8 cellular contexts compared by ENCODE assay signal in genomic region chr19:16626796-16627193, GRCh38. TPM values are rescaled to one million over a fixed set of nuclear protein-coding genes. Genes with fewer than 3 reads are reported as not detected.
DNase-seq lines count a peak whose midpoint lies in the region; ATAC-seq and TF ChIP-seq lines count a peak whose summit lies in the region.

No MANE protein-coding gene starts in this region.

- no peak overlapping the region for H2BK5ac ChIP-seq in trophoblast cell (ENCODE audit: low read depth, low read length, poor library complexity)

- peak overlapping the region; percentile 96 for H3K4me3 ChIP-seq in trophoblast cell (ENCODE audit: low read depth, low read length)

- no peak overlapping the region for H2AK5ac ChIP-seq in trophoblast cell (ENCODE audit: low read length)

- intact Hi-C loops in Calu3 (cut with micrococcal nuclease; ENCODE audit: unreplicated experiment) = no loop called here

- CTCF ChIA-PET in Calu3 (lab: Charles Lee) (no interaction called here), RWPE1 (lab: Yijun Ruan, JAX) (interaction anchor here (0.7 kb wide), 1 partner anchor 78 kb away, joined by 4 read pairs; no protein-coding TSS in a partner anchor)

- no peak overlapping the region for H4K91ac ChIP-seq in trophoblast cell (ENCODE audit: low read depth, low read length)

- H3K4me1 Mint-ChIP-seq in Calu3 (ENCODE audit: low read depth, unreplicated experiment) = peaks cover 12% of the 10 kb centered on the region

- DNase-seq in Calu3 = no peak
- DNase-seq in RWPE1 (ENCODE audit: low spot score) = peak; percentile 53
- DNase-seq in epithelial cell of prostate (ENCODE audit: low read depth, low spot score) = no peak
- no peak for DNase-seq in trophoblast cell
- no peak for DNase-seq in germinal center (ENCODE audit: low spot score)

- H2AFZ ChIP-seq in trophoblast cell (ENCODE audit: insufficient read depth, low read length, poor library complexity) = no peak overlapping the region

- no peaks in the 10 kb centered on the region for H3K27me3 Mint-ChIP-seq in Calu3 (ENCODE audit: unreplicated experiment)

- peaks cover 13 to 26% of the 10 kb centered on the region in 2 experiments for H3K36me3 ChIP-seq in trophoblast cell (ENCODE audit: control insufficient read depth in 1 of 2, insufficient read depth in 2 of 2, low read length in 2 of 2)

- no peak overlapping the region for H3K18ac ChIP-seq in trophoblast cell (ENCODE audit: low read length)

- WGBS in trophoblast cell (ENCODE audit: extremely low coverage, insufficient coverage, insufficient read length) = no CpG with 5 or more reads among the region's 12 CpGs

- H3K9ac ChIP-seq in trophoblast cell (ENCODE audit: low read length) = peak overlapping the region; percentile 98

- no peaks in the 10 kb centered on the region for H3K9me3 Mint-ChIP-seq in Calu3 (ENCODE audit: low read depth, unreplicated experiment)

- POLR2A ChIA-PET in RWPE1 (lab: Yijun Ruan, JAX; ENCODE audit: low non-redundant PET) = interaction anchor here (0.5 kb wide), 1 partner anchor 23 kb away, joined by 9 read pairs; no protein-coding TSS in a partner anchor

- H2BK12ac ChIP-seq in trophoblast cell (ENCODE audit: low read length) = no peak overlapping the region

- H3K27ac Mint-ChIP-seq in Calu3 (ENCODE audit: unreplicated experiment) = peak overlapping the region; percentile 67

- H3K9me3 ChIP-seq in trophoblast cell (ENCODE audit: insufficient read depth, low read depth, low read length) = no peaks in the 10 kb centered on the region

- H3K36me3 Mint-ChIP-seq in Calu3 (ENCODE audit: insufficient read depth, unreplicated experiment) = peaks cover 29% of the 10 kb centered on the region

- BruUV-seq in Calu3 (replicated peaks; lab: Mats Ljungman, UMichigan) = no TSS peak

- H3K4me1 ChIP-seq in trophoblast cell (ENCODE audit: control insufficient read depth in 1 of 2, insufficient read depth in 2 of 2, low read length in 2 of 2) = peaks cover 0 to 6% of the 10 kb centered on the region in 2 experiments

- H4K12ac ChIP-seq in trophoblast cell (ENCODE audit: low read depth, low read length) = no peak overlapping the region

- H3K4me3 Mint-ChIP-seq in Calu3 (ENCODE audit: low read depth, unreplicated experiment) = peak overlapping the region; percentile 85

- no peak overlapping the region for H4K8ac ChIP-seq in trophoblast cell (ENCODE audit: low read depth, low read length)

- peak overlapping the region; percentile 85 for H3K4me2 ChIP-seq in trophoblast cell (ENCODE audit: low read length)

- ATAC-seq in GM19395 (IDR thresholded peaks at IDR 0.05; ENCODE audit: unreplicated experiment) (no peak), HG03442 (IDR thresholded peaks at IDR 0.05; ENCODE audit: unreplicated experiment) (no peak), GM21619 (IDR thresholded peaks at IDR 0.05; ENCODE audit: unreplicated experiment) (no peak)

- no peaks in the 10 kb centered on the region for H3K27me3 ChIP-seq in trophoblast cell (ENCODE audit: insufficient read depth, low read length)

- peak overlapping the region; percentile 98 for H3K4ac ChIP-seq in trophoblast cell (ENCODE audit: low read depth, low read length)

- no peak overlapping the region for H3K23ac ChIP-seq in trophoblast cell (ENCODE audit: low read length)

- peak overlapping the region; percentile 90 for H3K14ac ChIP-seq in trophoblast cell (ENCODE audit: low read length)

- TF ChIP-seq CTCF in Calu3 (IDR thresholded peaks at IDR 0.05; ENCODE audit: unreplicated experiment) (no peak), RWPE1 (conservative IDR thresholded peaks at IDR 0.05; ENCODE audit: low read depth) (no peak)

- no peak overlapping the region for H2BK120ac ChIP-seq in trophoblast cell (ENCODE audit: insufficient read depth, low read length, poor library complexity)

- H3K79me1 ChIP-seq in trophoblast cell (ENCODE audit: low read length) = peaks cover 12% of the 10 kb centered on the region

- H3K27ac ChIP-seq in RWPE1 = peak overlapping the region; percentile 93
- H3K27ac ChIP-seq in epithelial cell of prostate = peak overlapping the region; percentile 72
- H3K27ac ChIP-seq in trophoblast cell (ENCODE audit: low read depth, low read length) = no peak overlapping the region

- peaks cover 21% of the 10 kb centered on the region for H3K79me2 ChIP-seq in trophoblast cell (ENCODE audit: control insufficient read depth, insufficient read depth, low read length, poor library complexity)

RNA-seq across cellular contexts. Expression of gene MED26, which starts 1.2 kb away (rescaled TPM):
- total RNA-seq in Calu3 (2022) = 9.0 and 9.6 TPM in 2 replicates
- polyA plus RNA-seq in trophoblast cell (2013) = 10.5 and 11.2 TPM in 2 replicates

RNA-seq across cellular contexts. Expression of gene SMIM7, which starts 33.1 kb away (rescaled TPM):
- total RNA-seq in Calu3 (2022) = 40.9 and 42.3 TPM in 2 replicates
- polyA plus RNA-seq in trophoblast cell (2013) = 65.8 and 66.8 TPM in 2 replicates

RNA-seq across cellular contexts. Expression of gene TMEM38A, which starts 34.1 kb away (rescaled TPM):
- total RNA-seq in Calu3 (2022) = 19.2 and 20.1 TPM in 2 replicates
- polyA plus RNA-seq in trophoblast cell (2013) = 1.4 and 1.6 TPM in 2 replicates

RNA-seq across cellular contexts. Expression of gene SLC35E1, which starts 54.6 kb away (rescaled TPM):
- total RNA-seq in Calu3 (2022) = 41.6 and 46.4 TPM in 2 replicates
- 101 TPM in 2 replicates for polyA plus RNA-seq in trophoblast cell (2013)
